8 cellular contexts compared by ENCODE assay signal in the genomic region with DNA sequence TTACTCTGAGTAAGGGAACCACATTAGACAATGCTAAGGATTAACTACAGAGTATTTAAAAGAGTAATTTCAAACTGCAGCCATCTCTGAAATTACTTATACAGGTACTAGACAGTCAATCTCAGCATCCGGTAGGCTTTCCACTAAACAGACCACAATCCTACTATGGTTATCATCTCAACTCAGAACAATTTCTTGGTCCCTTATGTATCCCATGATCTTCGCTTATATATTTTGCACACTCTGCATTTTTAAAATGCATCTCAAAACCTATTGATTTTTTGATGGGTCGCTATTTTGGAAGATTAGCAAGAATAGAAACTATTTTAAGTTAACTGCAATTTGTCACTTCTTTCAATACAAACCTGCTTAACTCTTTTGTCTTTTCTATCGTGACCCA. TPM values are rescaled to one million over a fixed set of nuclear protein-coding genes. Genes with fewer than 3 reads are reported as not detected.
DNase-seq lines count a peak whose midpoint lies in the region; ATAC-seq and TF ChIP-seq lines count a peak whose summit lies in the region.

No MANE protein-coding gene starts in this region.

- H3K36me3 ChIP-seq in cardiac muscle cell (no peaks in the 10 kb centered on the region), liver (ENCODE audit: control insufficient read depth in 4 of 4, insufficient read depth in 3 of 4, low read depth in 1 of 4, low read length in 3 of 4) (no peaks in the 10 kb centered on the region), upper lobe of left lung (peaks cover 0 to 14% (median 5%) of the 10 kb centered on the region in 4 donors)

- DNase-seq in cardiac muscle cell (ENCODE audit: low read depth in 1 of 2, low spot score in 1 of 2) (no peak), left cardiac atrium (no peak), upper lobe of left lung (no peak), AG20443 (ENCODE audit: low spot score) (no peak), AG08395 (ENCODE audit: low spot score) (no peak)
- no peak for DNase-seq in activated naive CD8-positive, alpha-beta T cell treated with anti-CD3 and anti-CD28 coated beads for 36 hours

- no peaks in the 10 kb centered on the region for H3K27me3 Mint-ChIP-seq in activated naive CD8-positive, alpha-beta T cell treated with anti-CD3 and anti-CD28 coated beads for 36 hours

- H3K9me3 ChIP-seq in cardiac muscle cell (ENCODE audit: low read depth): no peaks in the 10 kb centered on the region
- H3K9me3 ChIP-seq in liver (ENCODE audit: control insufficient read depth in 4 of 4, low read length in 3 of 4): no peaks in the 10 kb centered on the region
- H3K9me3 ChIP-seq in upper lobe of left lung: no peaks in the 10 kb centered on the region

- peaks cover 45% of the 10 kb centered on the region for H3K4me1 Mint-ChIP-seq in activated naive CD8-positive, alpha-beta T cell treated with anti-CD3 and anti-CD28 coated beads for 36 hours

- no peak for TF ChIP-seq RAD21 in liver (IDR thresholded peaks at IDR 0.05)

- WGBS in liver: 53% methylated on average over 4 of the region's 4 CpGs
- WGBS in upper lobe of left lung, 2 donors: 34 to 36% methylated on average over 4 of the region's 4 CpGs

- no peak for TF ChIP-seq EP300 in upper lobe of left lung (IDR thresholded peaks at IDR 0.05)

- no peak for TF ChIP-seq CTCF in cardiac muscle cell (IDR thresholded peaks at IDR 0.05; ENCODE audit: low read depth, low read length)
- no peak for TF ChIP-seq CTCF in liver (IDR thresholded peaks at IDR 0.05; ENCODE audit: low read depth, low read length, missing input control)
- TF ChIP-seq CTCF in upper lobe of left lung (IDR thresholded peaks at IDR 0.05): no peak

- H3K4me3 Mint-ChIP-seq in activated naive CD8-positive, alpha-beta T cell treated with anti-CD3 and anti-CD28 coated beads for 36 hours: peak overlapping the region; percentile 89

- H3K4me3 ChIP-seq in cardiac muscle cell (peak overlapping the region; percentile 96), liver (ENCODE audit: low read depth in 1 of 3, low read length in 3 of 3) (peak overlapping the region in 1 of 3 donors; percentile 91), upper lobe of left lung (peak overlapping the region; percentile 61 to 87 (median 72))

- H3K36me3 Mint-ChIP-seq in activated naive CD8-positive, alpha-beta T cell treated with anti-CD3 and anti-CD28 coated beads for 36 hours: peaks cover 10% of the 10 kb centered on the region

- ATAC-seq in left cardiac atrium: no peak
- no peak for ATAC-seq in upper lobe of left lung (ENCODE audit: low FRiP score in 2 of 2)
- no peak for ATAC-seq in HG03045 (IDR thresholded peaks at IDR 0.05; ENCODE audit: unreplicated experiment)

- H3K4me1 ChIP-seq in cardiac muscle cell (ENCODE audit: low read depth): peaks cover 14% of the 10 kb centered on the region
- H3K4me1 ChIP-seq in liver (ENCODE audit: control insufficient read depth in 4 of 4, insufficient read depth in 4 of 4, low read length in 3 of 4): peaks cover 10 to 41% (median 24%) of the 10 kb centered on the region in 4 donors
- peaks cover 33 to 44% (median 39%) of the 10 kb centered on the region in 4 donors for H3K4me1 ChIP-seq in upper lobe of left lung

- no peak for TF ChIP-seq POLR2A in upper lobe of left lung (IDR thresholded peaks at IDR 0.05)

- no peaks in the 10 kb centered on the region for H3K27me3 ChIP-seq in cardiac muscle cell
- no peaks in the 10 kb centered on the region for H3K27me3 ChIP-seq in liver (ENCODE audit: control insufficient read depth in 4 of 4, insufficient read depth in 4 of 4, low read length in 3 of 4)
- no peaks in the 10 kb centered on the region for H3K27me3 ChIP-seq in upper lobe of left lung

- no peaks in the 10 kb centered on the region for H3K9me3 Mint-ChIP-seq in activated naive CD8-positive, alpha-beta T cell treated with anti-CD3 and anti-CD28 coated beads for 36 hours

- intact Hi-C loops in left cardiac atrium (cut with DNase I): loop anchor here (10.0 kb wide), 2 partner anchors 52 to 302 kb away; partner anchors contain the start of gene VAPA (in 1 of the 2)

- peak overlapping the region; percentile 68 to 75 for H3K9ac ChIP-seq in liver (ENCODE audit: low read depth in 1 of 2, low read length in 2 of 2)

- H3K27ac ChIP-seq in cardiac muscle cell (no peak overlapping the region), liver (ENCODE audit: low read depth in 1 of 2, low read length in 2 of 2) (peak overlapping the region in 1 of 2 donors; percentile 91), upper lobe of left lung (peak overlapping the region; percentile 96 to 99 (median 98))

- H3K27ac Mint-ChIP-seq in activated naive CD8-positive, alpha-beta T cell treated with anti-CD3 and anti-CD28 coated beads for 36 hours: no peak overlapping the region

TF ChIP-seq in liver, 16 proteins besides CTCF, POLR2A, EP300 and RAD21:
- TF ChIP-seq, protein P1, sequence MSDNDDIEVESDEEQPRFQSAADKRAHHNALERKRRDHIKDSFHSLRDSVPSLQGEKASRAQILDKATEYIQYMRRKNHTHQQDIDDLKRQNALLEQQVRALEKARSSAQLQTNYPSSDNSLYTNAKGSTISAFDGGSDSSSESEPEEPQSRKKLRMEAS (IDR thresholded peaks at IDR 0.05): no peak
- TF ChIP-seq NR2F2 (IDR thresholded peaks at IDR 0.05): no peak
- TF ChIP-seq TAF1 (conservative IDR thresholded peaks at IDR 0.05): no peak
- no peak for TF ChIP-seq HNF4G (IDR thresholded peaks at IDR 0.05)
- TF ChIP-seq JUND (IDR thresholded peaks at IDR 0.05): no peak
- no peak for TF ChIP-seq EGR1 (IDR thresholded peaks at IDR 0.05; ENCODE audit: low read depth in 2 of 2)
- no peak for TF ChIP-seq FOXA1 (IDR thresholded peaks at IDR 0.05)
- TF ChIP-seq FOXA2 (IDR thresholded peaks at IDR 0.05): no peak
- TF ChIP-seq ZBTB33 (IDR thresholded peaks at IDR 0.05): no peak
- TF ChIP-seq RXRA (IDR thresholded peaks at IDR 0.05): no peak
- no peak for TF ChIP-seq HNF4A (conservative IDR thresholded peaks at IDR 0.05)
- no peak for TF ChIP-seq YY1 (IDR thresholded peaks at IDR 0.05)
- TF ChIP-seq, protein P2, sequence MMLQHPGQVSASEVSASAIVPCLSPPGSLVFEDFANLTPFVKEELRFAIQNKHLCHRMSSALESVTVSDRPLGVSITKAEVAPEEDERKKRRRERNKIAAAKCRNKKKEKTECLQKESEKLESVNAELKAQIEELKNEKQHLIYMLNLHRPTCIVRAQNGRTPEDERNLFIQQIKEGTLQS (IDR thresholded peaks at IDR 0.05): no peak
TF ChIP-seq in liver: peak in this region for 0.

RNA-seq across cellular contexts. Expression of gene PPP4R1, which starts 1.4 kb away (rescaled TPM):
- total RNA-seq in cardiac muscle cell: 58.7 and 75.1 TPM in 2 replicates
- polyA plus RNA-seq in cardiac muscle cell: 34.3 and 36.5 TPM in 2 replicates
- 10 to 100 TPM; 55.8 to 77.6 TPM for total RNA-seq in left cardiac atrium
- total RNA-seq in activated naive CD8-positive, alpha-beta T cell treated with anti-CD3 and anti-CD28 coated beads for 36 hours: 10 to 100 TPM; 33.7 to 37.7 TPM
- total RNA-seq in liver: 10 to 100 TPM; 30.1 to 50.8 TPM
- 10 to 100 TPM; 11.7 to 15.5 TPM for polyA plus RNA-seq in liver
- total RNA-seq in upper lobe of left lung: 100 to 1,000 TPM; 125 to 239 (median 189) TPM
